In genomic region chr11:36162909-36163434, GRCh38 we compare ENCODE assay signal across 18 cellular contexts.
DNase-seq lines count a peak whose midpoint lies in the region; ATAC-seq, FAIRE-seq and TF ChIP-seq lines count a peak whose summit lies in the region.
"Had no signal": no experiment of that assay in that cellular context is flagged by ENCODE, and none has a peak within 500 bp of the region (broad histone marks: within the 10 kb centered on the region; RNA-seq: fewer than 3 reads in every experiment).

No MANE protein-coding gene starts in this region.

- peaks cover 0 to 3% (median 0%) of the 10 kb centered on the region in 5 experiments for H3K9me3 Mint-ChIP-seq in brain
- H3K9me3 Mint-ChIP-seq in nephron, result no peaks in the 10 kb centered on the region
- H3K9me3 Mint-ChIP-seq: activated CD4-positive, alpha-beta T cell treated with anti-CD3 and anti-CD28 coated beads, Interleukin-2, amount 10 ng/mL, durations not matched to agents 24 days and 14 days; naive thymus-derived CD8-positive, alpha-beta T cell had no signal

- H3K27ac Mint-ChIP-seq in brain (peak overlapping the region; percentile 76 to 96 (median 93)), nephron (peak overlapping the region; percentile 86 to 90 (median 90))
- H3K27ac Mint-ChIP-seq: activated CD4-positive, alpha-beta T cell treated with anti-CD3 and anti-CD28 coated beads, Interleukin-2, amount 10 ng/mL, durations not matched to agents 24 days and 14 days; naive thymus-derived CD8-positive, alpha-beta T cell had no signal

- FAIRE-seq in GM12891 (lab: Jason Lieb, UNC), result no peak
- FAIRE-seq: GM12878, TTC549 had no signal

- H3K36me3 Mint-ChIP-seq in brain (peaks cover 2% of the 10 kb centered on the region), nephron (ENCODE audit: low read depth) (peaks cover 2% of the 10 kb centered on the region)
- H3K36me3 Mint-ChIP-seq: naive thymus-derived CD8-positive, alpha-beta T cell had no signal

- no peak for ATAC-seq in GM21360 (IDR thresholded peaks at IDR 0.05; ENCODE audit: unreplicated experiment)
- ATAC-seq: GM12878; naive thymus-derived CD8-positive, alpha-beta T cell had no signal

- H3K4me3 Mint-ChIP-seq in brain (peak overlapping the region in 4 of 5 experiments; percentile 14 to 65 (median 44)), nephron (peak overlapping the region in 1 of 3 experiments; percentile 34)
- H3K4me3 Mint-ChIP-seq: activated CD4-positive, alpha-beta T cell treated with anti-CD3 and anti-CD28 coated beads, Interleukin-2, amount 10 ng/mL, durations not matched to agents 24 days and 14 days; naive thymus-derived CD8-positive, alpha-beta T cell had no signal

- DNase-seq in DMS79 (lab: John Stamatoyannopoulos, UW) (peak; percentile 86), NCI-H1694 treated with DMSO at 0.1 percent for 48 hours (lab: John Stamatoyannopoulos, UW) (peak; percentile 60), GM12891 (ENCODE audit: insufficient read length, low spot score) (no peak)
- DNase-seq in activated CD4-positive, alpha-beta T cell treated with anti-CD3 and anti-CD28 coated beads for 4 hours, result no peak
- DNase-seq: activated CD4-positive, alpha-beta T cell treated with anti-CD3 and anti-CD28 coated beads, Interleukin-2, amount 10 ng/mL, durations not matched to agents 24 days and 14 days; activated CD8-positive, alpha-beta memory T cell treated with anti-CD3 and anti-CD28 coated beads, Interleukin-2, amount 50 U/mL, for 4 hours; activated effector memory CD4-positive, alpha-beta T cell treated with anti-CD3 and anti-CD28 coated beads, Interleukin-2, amount 50 U/mL, for 16 hours; Calu3; caudate nucleus; GDM1; naive thymus-derived CD8-positive, alpha-beta T cell; stimulated activated CD8-positive, alpha-beta memory T cell treated with anti-CD3 and anti-CD28 coated beads, Interleukin-4, amount 100 ng/mL, for 48 hours; uterus had no signal

- TF ChIP-seq POLR2A in GM12891 (IDR thresholded peaks at IDR 0.05; ENCODE audit: low read depth, low read length), result no peak

- H3K27me3 Mint-ChIP-seq in brain, result no peaks in the 10 kb centered on the region
- no peaks in the 10 kb centered on the region for H3K27me3 Mint-ChIP-seq in nephron (ENCODE audit: low read depth)

- no peak for TF ChIP-seq CTCF in brain (conservative IDR thresholded peaks at IDR 0.05)
- no peak for TF ChIP-seq CTCF in nephron (IDR thresholded peaks at IDR 0.05; ENCODE audit: unreplicated experiment in 3 of 3)

- peaks cover 94% of the 10 kb centered on the region for H3K4me1 Mint-ChIP-seq in brain
- H3K4me1 Mint-ChIP-seq in nephron, result peaks cover 84% of the 10 kb centered on the region
- H3K4me1 Mint-ChIP-seq: activated CD4-positive, alpha-beta T cell treated with anti-CD3 and anti-CD28 coated beads, Interleukin-2, amount 10 ng/mL, durations not matched to agents 24 days and 14 days; naive thymus-derived CD8-positive, alpha-beta T cell had no signal

TF ChIP-seq in GM12891, 5 proteins besides CTCF, POLR2A, EP300 and RAD21:
- TF ChIP-seq POLR2AphosphoS5 (IDR thresholded peaks at IDR 0.05; ENCODE audit: low read depth, low read length), result no peak
- TF ChIP-seq PAX5 (IDR thresholded peaks at IDR 0.05; ENCODE audit: insufficient read depth, low read length, severe bottlenecking), result no peak
- TF ChIP-seq SPI1 (IDR thresholded peaks at IDR 0.05; ENCODE audit: low read depth, low read length), result no peak

Comparison
In these comparisons a context has a peak if more than half of its experiments do, and no peak if none do; other contexts are left out.
1. DNase-seq: peak in DMS79 (single experiment) and NCI-H1694 treated with DMSO at 0.1 percent for 48 hours (single experiment); none in activated CD4-positive, alpha-beta T cell treated with anti-CD3 and anti-CD28 coated beads for 4 hours (0 of 2) and GM12891 (single experiment).